8 cellular contexts compared by ENCODE assay signal in the genomic region with DNA sequence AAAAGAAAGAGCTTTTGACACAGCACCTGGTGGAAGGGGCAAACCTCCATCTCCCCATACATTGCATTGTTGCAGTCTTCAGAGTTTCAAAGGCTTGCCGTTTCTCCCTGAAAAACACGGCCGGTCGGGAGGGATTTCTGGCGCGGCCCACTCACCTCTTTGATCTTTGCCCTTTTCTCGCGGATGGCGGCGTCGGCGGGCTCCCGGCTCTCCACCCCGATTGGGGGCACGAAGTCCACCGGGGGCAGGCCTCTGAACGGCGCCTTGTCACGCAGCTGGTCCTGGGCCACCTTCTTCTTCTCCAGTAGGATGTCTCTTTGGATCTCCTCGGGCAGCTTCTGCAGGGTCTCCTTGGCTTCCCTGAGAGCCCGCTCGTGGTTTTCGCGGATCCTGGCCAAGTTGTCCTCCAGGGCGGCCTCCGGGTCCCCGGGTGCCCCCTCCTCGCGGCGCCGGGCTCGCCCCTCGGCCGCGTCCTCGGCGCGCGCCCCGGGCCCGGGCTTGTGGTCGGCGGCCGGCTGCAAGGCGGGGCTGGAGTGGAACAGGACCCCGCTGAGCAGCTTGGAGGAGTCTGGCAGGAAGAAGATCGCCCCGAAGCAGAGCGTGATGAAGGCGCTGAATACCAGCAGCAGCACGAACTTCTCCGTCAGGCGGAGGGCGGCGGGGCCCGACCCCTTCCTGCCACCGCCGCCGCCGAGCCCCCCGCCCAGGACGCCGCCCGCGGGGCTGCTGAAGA. TPM values are rescaled to one million over a fixed set of nuclear protein-coding genes. Genes with fewer than 3 reads are reported as not detected.
A peak's percentile ranks its signal among the peaks of the same experiment; 100 is the strongest.
DNase-seq lines count a peak whose midpoint lies in the region; ATAC-seq and TF ChIP-seq lines count a peak whose summit lies in the region.

No MANE protein-coding gene starts in this region.

- peaks cover 45% of the 10 kb centered on the region for H3K27me3 ChIP-seq in HUES48 (ENCODE audit: control insufficient read depth, insufficient read depth, low read length)
- H3K27me3 ChIP-seq in effector memory CD4-positive, alpha-beta T cell (replicated peaks; ENCODE audit: control insufficient read depth, insufficient read depth, low read length, poor library complexity, severe bottlenecking), result no peaks in the 10 kb centered on the region
- no peaks in the 10 kb centered on the region for H3K27me3 ChIP-seq in muscle layer of colon (ENCODE audit: control insufficient read depth in 1 of 2, insufficient read depth in 2 of 2, low read length in 2 of 2)
- H3K27me3 ChIP-seq in testis, result no peaks in the 10 kb centered on the region

- H3K4me1 ChIP-seq in HUES48 (ENCODE audit: control insufficient read depth, insufficient read depth, low read length) (peaks cover 20% of the 10 kb centered on the region), muscle layer of colon (ENCODE audit: insufficient read depth, low read length) (peaks cover 26% of the 10 kb centered on the region), testis (peaks cover 5% of the 10 kb centered on the region)
- peaks cover 6% of the 10 kb centered on the region for H3K4me1 ChIP-seq in effector memory CD4-positive, alpha-beta T cell (ENCODE audit: control insufficient read depth, insufficient read depth, low read length, poor library complexity, severe bottlenecking)

- H3K9me3 ChIP-seq in HUES48 (ENCODE audit: control insufficient read depth, insufficient read depth, low read length) (no peaks in the 10 kb centered on the region), muscle layer of colon (ENCODE audit: low read length) (no peaks in the 10 kb centered on the region), testis (no peaks in the 10 kb centered on the region)
- no peaks in the 10 kb centered on the region for H3K9me3 ChIP-seq in effector memory CD4-positive, alpha-beta T cell (ENCODE audit: control insufficient read depth, low read length)

- ATAC-seq in GM19023 (IDR thresholded peaks at IDR 0.05; ENCODE audit: unreplicated experiment), result peak; percentile 14

- H3K27ac ChIP-seq in 22Rv1, result peak overlapping the region; percentile 62
- no peak overlapping the region for H3K27ac ChIP-seq in HUES48 (ENCODE audit: low read depth, low read length)
- H3K27ac ChIP-seq in effector memory CD4-positive, alpha-beta T cell (ENCODE audit: insufficient read depth, low read length, poor library complexity, severe bottlenecking), result peak overlapping the region; percentile 82
- H3K27ac ChIP-seq in muscle layer of colon (ENCODE audit: low read depth, low read length), result peak overlapping the region; percentile 93
- H3K27ac ChIP-seq in testis, result peak overlapping the region; percentile 85 to 92

- H3K9ac ChIP-seq in HUES48 (ENCODE audit: low read depth, low read length), result no peak overlapping the region
- peak overlapping the region; percentile 40 for H3K9ac ChIP-seq in muscle layer of colon (ENCODE audit: low read length)

- no peak for TF ChIP-seq CTCF in 22Rv1 (IDR thresholded peaks at IDR 0.05)
- TF ChIP-seq CTCF in testis (IDR thresholded peaks at IDR 0.05), result no peak

- intact Hi-C loops in testis (cut with DNase I; ENCODE audit: low total_unique reads), result no loop called here

- H3K36me3 ChIP-seq in HUES48 (ENCODE audit: control insufficient read depth, insufficient read depth, low read length) (no peaks in the 10 kb centered on the region), muscle layer of colon (ENCODE audit: insufficient read depth, low read length) (no peaks in the 10 kb centered on the region), testis (ENCODE audit: low read depth, missing control alignments) (no peaks in the 10 kb centered on the region)
- no peaks in the 10 kb centered on the region for H3K36me3 ChIP-seq in effector memory CD4-positive, alpha-beta T cell (ENCODE audit: control insufficient read depth, insufficient read depth, low read length)

- 0% methylated on average over 13 to 56 of the region's 65 CpGs for WGBS in testis, 2 donors

- H3K4me3 ChIP-seq in HUES48 (ENCODE audit: low read depth, low read length), result peak overlapping the region; percentile 94
- H3K4me3 ChIP-seq in effector memory CD4-positive, alpha-beta T cell (ENCODE audit: insufficient read depth, low read depth, low read length, poor library complexity, severe bottlenecking), result peak overlapping the region; percentile 93
- H3K4me3 ChIP-seq in muscle layer of colon (ENCODE audit: low read depth in 1 of 2, low read length in 2 of 2), result peak overlapping the region; percentile 77 to 89
- H3K4me3 ChIP-seq in testis, result peak overlapping the region; percentile 78 to 86

- no peak for TF ChIP-seq POLR2A in testis (IDR thresholded peaks at IDR 0.05)

- peak; percentile 40 to 49 for DNase-seq in activated CD4-positive, alpha-beta T cell treated with anti-CD3 and anti-CD28 coated beads, Interleukin-2, amount 50 U/mL, for 48 hours
- peak; percentile 18 to 23 (median 19) for DNase-seq in effector memory CD4-positive, alpha-beta T cell
- DNase-seq in testis, result peak; percentile 33
- no peak for DNase-seq in COR-L47 (lab: John Stamatoyannopoulos, UW)

RNA-seq across cellular contexts. Expression of gene MAN1A1, which starts 1.1 kb away (rescaled TPM):
- total RNA-seq in testis, result 10 to 100 TPM; 12.8 to 21.1 TPM
- 15.0 TPM for polyA plus RNA-seq in testis (ENCODE audit: insufficient read depth, low read depth, low replicate concordance)
